1 cellular context compared by ENCODE assay signal in the genomic region with DNA sequence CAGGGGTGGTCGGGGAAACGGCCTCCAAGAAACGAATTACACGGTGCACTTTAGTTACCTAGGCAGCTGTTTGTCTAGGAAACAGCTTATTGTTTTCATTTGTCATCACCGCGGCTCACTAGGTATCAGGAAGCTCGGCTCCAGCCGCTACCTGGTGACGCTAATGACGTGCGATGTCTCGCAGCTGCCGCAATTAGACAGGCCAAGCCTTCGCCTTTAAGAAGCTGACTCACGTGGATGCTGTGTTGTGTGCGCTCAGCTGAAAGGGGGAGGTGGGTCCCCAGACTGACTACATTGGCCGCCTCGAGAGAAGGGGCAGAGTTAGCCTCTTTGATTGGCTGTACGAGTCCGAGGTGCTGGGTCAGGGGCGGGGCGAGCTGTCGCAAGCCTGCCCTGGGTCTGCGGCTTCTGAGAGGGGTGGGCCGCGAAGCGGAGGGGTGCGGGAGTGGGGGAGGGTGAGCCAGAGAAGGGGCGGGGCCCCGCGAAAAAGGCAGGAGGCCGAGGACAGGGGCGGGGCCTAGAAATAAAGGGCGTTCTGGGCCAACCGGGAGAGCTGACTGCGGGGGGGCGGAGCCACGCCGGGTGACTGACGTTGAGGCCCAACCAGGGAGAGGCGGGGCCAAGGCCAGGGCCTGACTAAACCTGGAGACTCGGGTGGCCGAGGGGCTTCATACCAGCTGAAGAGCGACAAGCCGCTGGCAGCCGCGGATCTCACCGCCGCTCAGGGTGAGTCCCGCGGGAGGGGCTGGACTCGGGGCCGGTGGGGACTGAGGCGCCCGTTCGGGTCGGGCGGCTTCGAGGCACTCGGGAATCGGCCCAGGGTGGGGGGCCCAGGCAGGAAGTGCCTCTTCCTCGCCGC.
TF ChIP-seq lines count a peak whose summit lies in the region.

A gene (plus strand): TSS at position 671 of the 859 bp plus-strand sequence. CDS start 9,645 bp downstream, outside the sequence.

TF ChIP-seq in K562, 482 proteins besides CTCF, POLR2A, EP300 and RAD21 (continued from another document and continues in another):
- TF ChIP-seq ZNF764 (CRISPR knock-in tag; IDR thresholded peaks at IDR 0.05; ENCODE audit: low read depth): no peak
- TF ChIP-seq ZNF224 (CRISPR knock-in tag; IDR thresholded peaks at IDR 0.05): no peak
- no peak for TF ChIP-seq TFAM (CRISPR knock-in tag; conservative IDR thresholded peaks at IDR 0.05)
- TF ChIP-seq, protein P1, sequence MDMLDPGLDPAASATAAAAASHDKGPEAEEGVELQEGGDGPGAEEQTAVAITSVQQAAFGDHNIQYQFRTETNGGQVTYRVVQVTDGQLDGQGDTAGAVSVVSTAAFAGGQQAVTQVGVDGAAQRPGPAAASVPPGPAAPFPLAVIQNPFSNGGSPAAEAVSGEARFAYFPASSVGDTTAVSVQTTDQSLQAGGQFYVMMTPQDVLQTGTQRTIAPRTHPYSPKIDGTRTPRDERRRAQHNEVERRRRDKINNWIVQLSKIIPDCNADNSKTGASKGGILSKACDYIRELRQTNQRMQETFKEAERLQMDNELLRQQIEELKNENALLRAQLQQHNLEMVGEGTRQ (CRISPR knock-in tag; IDR thresholded peaks at IDR 0.05): no peak
- TF ChIP-seq, protein P2, sequence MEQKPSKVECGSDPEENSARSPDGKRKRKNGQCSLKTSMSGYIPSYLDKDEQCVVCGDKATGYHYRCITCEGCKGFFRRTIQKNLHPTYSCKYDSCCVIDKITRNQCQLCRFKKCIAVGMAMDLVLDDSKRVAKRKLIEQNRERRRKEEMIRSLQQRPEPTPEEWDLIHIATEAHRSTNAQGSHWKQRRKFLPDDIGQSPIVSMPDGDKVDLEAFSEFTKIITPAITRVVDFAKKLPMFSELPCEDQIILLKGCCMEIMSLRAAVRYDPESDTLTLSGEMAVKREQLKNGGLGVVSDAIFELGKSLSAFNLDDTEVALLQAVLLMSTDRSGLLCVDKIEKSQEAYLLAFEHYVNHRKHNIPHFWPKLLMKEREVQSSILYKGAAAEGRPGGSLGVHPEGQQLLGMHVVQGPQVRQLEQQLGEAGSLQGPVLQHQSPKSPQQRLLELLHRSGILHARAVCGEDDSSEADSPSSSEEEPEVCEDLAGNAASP (IDR thresholded peaks at IDR 0.05): no peak
- no peak for TF ChIP-seq FIP1L1 (IDR thresholded peaks at IDR 0.05; ENCODE audit: low read depth, low read length, poor library complexity, severe bottlenecking)
- TF ChIP-seq U2AF2 (optimal IDR thresholded peaks at IDR 0.05; ENCODE audit: low read depth, low read length): no peak
- TF ChIP-seq, protein P3, sequence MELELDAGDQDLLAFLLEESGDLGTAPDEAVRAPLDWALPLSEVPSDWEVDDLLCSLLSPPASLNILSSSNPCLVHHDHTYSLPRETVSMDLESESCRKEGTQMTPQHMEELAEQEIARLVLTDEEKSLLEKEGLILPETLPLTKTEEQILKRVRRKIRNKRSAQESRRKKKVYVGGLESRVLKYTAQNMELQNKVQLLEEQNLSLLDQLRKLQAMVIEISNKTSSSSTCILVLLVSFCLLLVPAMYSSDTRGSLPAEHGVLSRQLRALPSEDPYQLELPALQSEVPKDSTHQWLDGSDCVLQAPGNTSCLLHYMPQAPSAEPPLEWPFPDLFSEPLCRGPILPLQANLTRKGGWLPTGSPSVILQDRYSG (tag; conservative IDR thresholded peaks at IDR 0.05; ENCODE audit: low read depth): no peak
- TF ChIP-seq DMBX1 (CRISPR knock-in tag; IDR thresholded peaks at IDR 0.05; ENCODE audit: borderline replicate concordance): no peak
- TF ChIP-seq, protein P4, sequence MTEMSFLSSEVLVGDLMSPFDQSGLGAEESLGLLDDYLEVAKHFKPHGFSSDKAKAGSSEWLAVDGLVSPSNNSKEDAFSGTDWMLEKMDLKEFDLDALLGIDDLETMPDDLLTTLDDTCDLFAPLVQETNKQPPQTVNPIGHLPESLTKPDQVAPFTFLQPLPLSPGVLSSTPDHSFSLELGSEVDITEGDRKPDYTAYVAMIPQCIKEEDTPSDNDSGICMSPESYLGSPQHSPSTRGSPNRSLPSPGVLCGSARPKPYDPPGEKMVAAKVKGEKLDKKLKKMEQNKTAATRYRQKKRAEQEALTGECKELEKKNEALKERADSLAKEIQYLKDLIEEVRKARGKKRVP (CRISPR knock-in tag; IDR thresholded peaks at IDR 0.05): no peak
- TF ChIP-seq ZC3H4 (CRISPR knock-in tag; IDR thresholded peaks at IDR 0.05; ENCODE audit: borderline replicate concordance): no peak
- TF ChIP-seq TCF3 (CRISPR knock-in tag; IDR thresholded peaks at IDR 0.05): no peak
- TF ChIP-seq LEF1 (IDR thresholded peaks at IDR 0.05): peak; percentile 79
- TF ChIP-seq CXXC5 (CRISPR knock-in tag; IDR thresholded peaks at IDR 0.05): peak; percentile 82
- no peak for TF ChIP-seq ZNF384 (IDR thresholded peaks at IDR 0.05; ENCODE audit: low read depth, low read length)
- TF ChIP-seq CHCHD3 (CRISPR knock-in tag; IDR thresholded peaks at IDR 0.05): no peak
- TF ChIP-seq, protein P5, sequence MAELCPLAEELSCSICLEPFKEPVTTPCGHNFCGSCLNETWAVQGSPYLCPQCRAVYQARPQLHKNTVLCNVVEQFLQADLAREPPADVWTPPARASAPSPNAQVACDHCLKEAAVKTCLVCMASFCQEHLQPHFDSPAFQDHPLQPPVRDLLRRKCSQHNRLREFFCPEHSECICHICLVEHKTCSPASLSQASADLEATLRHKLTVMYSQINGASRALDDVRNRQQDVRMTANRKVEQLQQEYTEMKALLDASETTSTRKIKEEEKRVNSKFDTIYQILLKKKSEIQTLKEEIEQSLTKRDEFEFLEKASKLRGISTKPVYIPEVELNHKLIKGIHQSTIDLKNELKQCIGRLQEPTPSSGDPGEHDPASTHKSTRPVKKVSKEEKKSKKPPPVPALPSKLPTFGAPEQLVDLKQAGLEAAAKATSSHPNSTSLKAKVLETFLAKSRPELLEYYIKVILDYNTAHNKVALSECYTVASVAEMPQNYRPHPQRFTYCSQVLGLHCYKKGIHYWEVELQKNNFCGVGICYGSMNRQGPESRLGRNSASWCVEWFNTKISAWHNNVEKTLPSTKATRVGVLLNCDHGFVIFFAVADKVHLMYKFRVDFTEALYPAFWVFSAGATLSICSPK (IDR thresholded peaks at IDR 0.05; ENCODE audit: borderline replicate concordance): no peak
- no peak for TF ChIP-seq CREBBP (IDR thresholded peaks at IDR 0.05; ENCODE audit: low read depth, low read length)
- no peak for TF ChIP-seq ZNF766 (CRISPR knock-in tag; conservative IDR thresholded peaks at IDR 0.05)
- TF ChIP-seq SNRNP70 (optimal IDR thresholded peaks at IDR 0.05; ENCODE audit: low read depth, low read length): no peak
- no peak; the same call in 1 of the 2 replicates for TF ChIP-seq STAT5A (IDR thresholded peaks at IDR 0.05; ENCODE audit: borderline replicate concordance, low read length)
- TF ChIP-seq, protein P6, sequence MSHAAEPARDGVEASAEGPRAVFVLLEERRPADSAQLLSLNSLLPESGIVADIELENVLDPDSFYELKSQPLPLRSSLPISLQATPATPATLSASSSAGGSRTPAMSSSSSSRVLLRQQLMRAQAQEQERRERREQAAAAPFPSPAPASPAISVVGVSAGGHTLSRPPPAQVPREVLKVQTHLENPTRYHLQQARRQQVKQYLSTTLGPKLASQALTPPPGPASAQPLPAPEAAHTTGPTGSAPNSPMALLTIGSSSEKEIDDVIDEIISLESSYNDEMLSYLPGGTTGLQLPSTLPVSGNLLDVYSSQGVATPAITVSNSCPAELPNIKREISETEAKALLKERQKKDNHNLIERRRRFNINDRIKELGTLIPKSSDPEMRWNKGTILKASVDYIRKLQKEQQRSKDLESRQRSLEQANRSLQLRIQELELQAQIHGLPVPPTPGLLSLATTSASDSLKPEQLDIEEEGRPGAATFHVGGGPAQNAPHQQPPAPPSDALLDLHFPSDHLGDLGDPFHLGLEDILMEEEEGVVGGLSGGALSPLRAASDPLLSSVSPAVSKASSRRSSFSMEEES (CRISPR knock-in tag; IDR thresholded peaks at IDR 0.05): no peak
- TF ChIP-seq, protein P7, sequence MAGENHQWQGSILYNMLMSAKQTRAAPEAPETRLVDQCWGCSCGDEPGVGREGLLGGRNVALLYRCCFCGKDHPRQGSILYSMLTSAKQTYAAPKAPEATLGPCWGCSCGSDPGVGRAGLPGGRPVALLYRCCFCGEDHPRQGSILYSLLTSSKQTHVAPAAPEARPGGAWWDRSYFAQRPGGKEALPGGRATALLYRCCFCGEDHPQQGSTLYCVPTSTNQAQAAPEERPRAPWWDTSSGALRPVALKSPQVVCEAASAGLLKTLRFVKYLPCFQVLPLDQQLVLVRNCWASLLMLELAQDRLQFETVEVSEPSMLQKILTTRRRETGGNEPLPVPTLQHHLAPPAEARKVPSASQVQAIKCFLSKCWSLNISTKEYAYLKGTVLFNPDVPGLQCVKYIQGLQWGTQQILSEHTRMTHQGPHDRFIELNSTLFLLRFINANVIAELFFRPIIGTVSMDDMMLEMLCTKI (IDR thresholded peaks at IDR 0.05; ENCODE audit: partially characterized antibody): no peak
- no peak for TF ChIP-seq NR2C1 (IDR thresholded peaks at IDR 0.05)
- no peak for TF ChIP-seq NR2C1 (tag; IDR thresholded peaks at IDR 0.05)
- TF ChIP-seq MAZ (CRISPR knock-in tag; conservative IDR thresholded peaks at IDR 0.05 in 1 of 2, IDR thresholded peaks at IDR 0.05 in 1 of 2): peak; percentile 14 to 90
- TF ChIP-seq, protein P8, sequence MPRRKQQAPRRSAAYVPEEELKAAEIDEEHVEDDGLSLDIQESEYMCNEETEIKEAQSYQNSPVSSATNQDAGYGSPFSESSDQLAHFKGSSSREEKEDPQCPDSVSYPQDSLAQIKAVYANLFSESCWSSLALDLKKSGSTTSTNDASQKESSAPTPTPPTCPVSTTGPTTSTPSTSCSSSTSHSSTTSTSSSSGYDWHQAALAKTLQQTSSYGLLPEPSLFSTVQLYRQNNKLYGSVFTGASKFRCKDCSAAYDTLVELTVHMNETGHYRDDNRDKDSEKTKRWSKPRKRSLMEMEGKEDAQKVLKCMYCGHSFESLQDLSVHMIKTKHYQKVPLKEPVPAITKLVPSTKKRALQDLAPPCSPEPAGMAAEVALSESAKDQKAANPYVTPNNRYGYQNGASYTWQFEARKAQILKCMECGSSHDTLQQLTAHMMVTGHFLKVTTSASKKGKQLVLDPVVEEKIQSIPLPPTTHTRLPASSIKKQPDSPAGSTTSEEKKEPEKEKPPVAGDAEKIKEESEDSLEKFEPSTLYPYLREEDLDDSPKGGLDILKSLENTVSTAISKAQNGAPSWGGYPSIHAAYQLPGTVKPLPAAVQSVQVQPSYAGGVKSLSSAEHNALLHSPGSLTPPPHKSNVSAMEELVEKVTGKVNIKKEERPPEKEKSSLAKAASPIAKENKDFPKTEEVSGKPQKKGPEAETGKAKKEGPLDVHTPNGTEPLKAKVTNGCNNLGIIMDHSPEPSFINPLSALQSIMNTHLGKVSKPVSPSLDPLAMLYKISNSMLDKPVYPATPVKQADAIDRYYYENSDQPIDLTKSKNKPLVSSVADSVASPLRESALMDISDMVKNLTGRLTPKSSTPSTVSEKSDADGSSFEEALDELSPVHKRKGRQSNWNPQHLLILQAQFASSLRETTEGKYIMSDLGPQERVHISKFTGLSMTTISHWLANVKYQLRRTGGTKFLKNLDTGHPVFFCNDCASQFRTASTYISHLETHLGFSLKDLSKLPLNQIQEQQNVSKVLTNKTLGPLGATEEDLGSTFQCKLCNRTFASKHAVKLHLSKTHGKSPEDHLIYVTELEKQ (CRISPR knock-in tag; IDR thresholded peaks at IDR 0.05): no peak
- peak; percentile 15; the same call in 1 of the 2 replicates for TF ChIP-seq ZBTB7A (IDR thresholded peaks at IDR 0.05; ENCODE audit: borderline replicate concordance, control insufficient read depth, low read depth, low read length)
- no peak; the same call in 1 of the 2 replicates for TF ChIP-seq PML (IDR thresholded peaks at IDR 0.05; ENCODE audit: low read length)
- no peak for TF ChIP-seq ZC3H11A (IDR thresholded peaks at IDR 0.05; ENCODE audit: low read depth, low read length)
- no peak for TF ChIP-seq ZNF584 (CRISPR knock-in tag; IDR thresholded peaks at IDR 0.05; ENCODE audit: low read depth)
- TF ChIP-seq BCL6 (CRISPR knock-in tag; IDR thresholded peaks at IDR 0.05): no peak
- no peak for TF ChIP-seq U2AF1 (optimal IDR thresholded peaks at IDR 0.05; ENCODE audit: low read depth, low read length)
- no peak for TF ChIP-seq TAF15 (IDR thresholded peaks at IDR 0.05; ENCODE audit: low read depth, low read length)
- no peak for TF ChIP-seq GABPA (tag; conservative IDR thresholded peaks at IDR 0.05; ENCODE audit: low read depth)
- TF ChIP-seq ETV1 (tag; conservative IDR thresholded peaks at IDR 0.05; ENCODE audit: low read depth): no peak
- no peak; the same call in 1 of the 2 replicates for TF ChIP-seq SIN3B (IDR thresholded peaks at IDR 0.05; ENCODE audit: low read depth)
- no peak for TF ChIP-seq ZBTB1 (CRISPR knock-in tag; IDR thresholded peaks at IDR 0.05; ENCODE audit: borderline replicate concordance, low read depth)
- TF ChIP-seq, protein P9, sequence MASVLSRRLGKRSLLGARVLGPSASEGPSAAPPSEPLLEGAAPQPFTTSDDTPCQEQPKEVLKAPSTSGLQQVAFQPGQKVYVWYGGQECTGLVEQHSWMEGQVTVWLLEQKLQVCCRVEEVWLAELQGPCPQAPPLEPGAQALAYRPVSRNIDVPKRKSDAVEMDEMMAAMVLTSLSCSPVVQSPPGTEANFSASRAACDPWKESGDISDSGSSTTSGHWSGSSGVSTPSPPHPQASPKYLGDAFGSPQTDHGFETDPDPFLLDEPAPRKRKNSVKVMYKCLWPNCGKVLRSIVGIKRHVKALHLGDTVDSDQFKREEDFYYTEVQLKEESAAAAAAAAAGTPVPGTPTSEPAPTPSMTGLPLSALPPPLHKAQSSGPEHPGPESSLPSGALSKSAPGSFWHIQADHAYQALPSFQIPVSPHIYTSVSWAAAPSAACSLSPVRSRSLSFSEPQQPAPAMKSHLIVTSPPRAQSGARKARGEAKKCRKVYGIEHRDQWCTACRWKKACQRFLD (CRISPR knock-in tag; IDR thresholded peaks at IDR 0.05): no peak; the same call in 1 of the 2 replicates
- TF ChIP-seq ILF3 (IDR thresholded peaks at IDR 0.05; ENCODE audit: borderline replicate concordance): no peak
- no peak for TF ChIP-seq NR4A1 (CRISPR knock-in tag; IDR thresholded peaks at IDR 0.05)
- TF ChIP-seq NR4A1 (tag; IDR thresholded peaks at IDR 0.05): no peak
- 0 out of 2 replicates have a peak, but pooled peaks have one; percentile 11 for TF ChIP-seq TCF7 (IDR thresholded peaks at IDR 0.05; ENCODE audit: borderline replicate concordance)
- TF ChIP-seq ZZZ3 (IDR thresholded peaks at IDR 0.05): no peak
- no peak for TF ChIP-seq ZNF589 (CRISPR knock-in tag; IDR thresholded peaks at IDR 0.05; ENCODE audit: low read depth)
- no peak for TF ChIP-seq SMAD3 (CRISPR knock-in tag; conservative IDR thresholded peaks at IDR 0.05)
- TF ChIP-seq FOXM1 (IDR thresholded peaks at IDR 0.05; ENCODE audit: low read depth): peak; percentile 64
- 0 out of 2 replicates have a peak, but pooled peaks have one; percentile 57 for TF ChIP-seq FOXM1 (CRISPR knock-in tag; IDR thresholded peaks at IDR 0.05; ENCODE audit: low read depth)
- TF ChIP-seq ZNF79 (CRISPR knock-in tag; IDR thresholded peaks at IDR 0.05; ENCODE audit: low read depth): no peak
- TF ChIP-seq ZNF324 (CRISPR knock-in tag; IDR thresholded peaks at IDR 0.05): no peak
- TF ChIP-seq, protein P10, sequence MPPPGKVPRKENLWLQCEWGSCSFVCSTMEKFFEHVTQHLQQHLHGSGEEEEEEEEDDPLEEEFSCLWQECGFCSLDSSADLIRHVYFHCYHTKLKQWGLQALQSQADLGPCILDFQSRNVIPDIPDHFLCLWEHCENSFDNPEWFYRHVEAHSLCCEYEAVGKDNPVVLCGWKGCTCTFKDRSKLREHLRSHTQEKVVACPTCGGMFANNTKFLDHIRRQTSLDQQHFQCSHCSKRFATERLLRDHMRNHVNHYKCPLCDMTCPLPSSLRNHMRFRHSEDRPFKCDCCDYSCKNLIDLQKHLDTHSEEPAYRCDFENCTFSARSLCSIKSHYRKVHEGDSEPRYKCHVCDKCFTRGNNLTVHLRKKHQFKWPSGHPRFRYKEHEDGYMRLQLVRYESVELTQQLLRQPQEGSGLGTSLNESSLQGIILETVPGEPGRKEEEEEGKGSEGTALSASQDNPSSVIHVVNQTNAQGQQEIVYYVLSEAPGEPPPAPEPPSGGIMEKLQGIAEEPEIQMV (tag; conservative IDR thresholded peaks at IDR 0.05; ENCODE audit: low read depth): no peak
